ENCODE assay signal across 9 cellular contexts in genomic region chr1:20727746-20728316, GRCh38. TPM values are rescaled to one million over a fixed set of nuclear protein-coding genes. Genes with fewer than 3 reads are reported as not detected.
A peak's percentile ranks its signal among the peaks of the same experiment; 100 is the strongest.
DNase-seq lines count a peak whose midpoint lies in the region; ATAC-seq, FAIRE-seq and TF ChIP-seq lines count a peak whose summit lies in the region.
"Had no signal": no experiment of that assay in that cellular context is flagged by ENCODE, and none has a peak within 500 bp of the region (broad histone marks: within the 10 kb centered on the region; RNA-seq: fewer than 3 reads in every experiment).

No MANE protein-coding gene starts in this region.

- H3K4me1 ChIP-seq in H1 (replicated peaks in 1 of 4; ENCODE audit: control insufficient read depth in 3 of 4, insufficient read depth in 4 of 4, low read length in 3 of 4): peaks cover 0 to 43% (median 32%) of the 10 kb centered on the region in 4 experiments; a peak in 6 of 7 replicates

- peak overlapping the region; percentile 51 to 63 for H3K4me2 ChIP-seq in H1 (ENCODE audit: insufficient read depth in 1 of 2, low read depth in 2 of 2, low read length in 2 of 2)

- peak overlapping the region; percentile 98 for H4K91ac ChIP-seq in H1 (replicated peaks; ENCODE audit: insufficient read length, low read length)

- peak overlapping the region; percentile 56; the same call in 1 of the 2 replicates for H2AK5ac ChIP-seq in H1 (ENCODE audit: low read depth, low read length)

- TF ChIP-seq EP300 in H1 (IDR thresholded peaks at IDR 0.05; ENCODE audit: borderline replicate concordance in 1 of 2, low read depth in 2 of 2, low read length in 2 of 2): peak in 1 of 2 experiments; percentile 53; a peak in 1 of 3 replicates

- H3K9ac ChIP-seq in H1 (replicated peaks in 1 of 4; ENCODE audit: extremely low read depth in 1 of 4, low read depth in 3 of 4, low read length in 3 of 4): no peak overlapping the region

- H3K18ac ChIP-seq in H1 (ENCODE audit: extremely low read depth, low read length): peak overlapping the region; percentile 95

- peak overlapping the region in 1 of 4 experiments; percentile 34; a peak in 1 of 8 replicates for H3K4me3 ChIP-seq in H1 (ENCODE audit: extremely low read depth in 1 of 4, insufficient read depth in 2 of 4, low read depth in 3 of 4, low read length in 4 of 4)

- peak overlapping the region; percentile 78; the same call in 1 of the 2 replicates for H2BK5ac ChIP-seq in H1 (ENCODE audit: low read depth, low read length)

- peak overlapping the region; percentile 69 for H4K5ac ChIP-seq in H1 (ENCODE audit: insufficient read length, low read depth, low read length)

- H3K27me3 ChIP-seq in H1 (replicated peaks in 1 of 4; ENCODE audit: control insufficient read depth in 3 of 4, extremely low read depth in 1 of 4, insufficient read depth in 3 of 4, low read length in 3 of 4): peaks cover 2 to 19% (median 16%) of the 10 kb centered on the region in 4 experiments

- H3K79me2 ChIP-seq in H1 (ENCODE audit: control insufficient read depth in 1 of 2, insufficient read depth in 2 of 2, low read length in 2 of 2): no peaks in the 10 kb centered on the region; a peak in 1 of 4 replicates

- H2BK20ac ChIP-seq in H1 (ENCODE audit: low read length): peak overlapping the region; percentile 72; the same call in 1 of the 2 replicates

- peak in 2 of 3 experiments; percentile 44 to 59; a peak in 2 of 4 replicates for TF ChIP-seq CTCF in H1 (IDR thresholded peaks at IDR 0.05; ENCODE audit: control extremely low read depth in 1 of 3, insufficient read depth in 1 of 3, low read depth in 1 of 3, low read length in 3 of 3)

- H2BK12ac ChIP-seq in H1 (ENCODE audit: low read depth, low read length): peak overlapping the region; percentile 90; the same call in 1 of the 2 replicates

- POLR2A ChIA-PET in H1 (lab: Charles Lee; ENCODE audit: partially characterized antibody): interaction anchor here (0.7 to 7.8 kb wide), 6 partner anchors 12 to 68 kb away, joined by 3 to 68 read pairs (median 4); partner anchors contain the start of gene KIF17

- H2BK15ac ChIP-seq in H1 (ENCODE audit: low read length): peak overlapping the region; percentile 95; the same call in 1 of the 2 replicates

- peaks cover 1 to 3% of the 10 kb centered on the region in 2 experiments for H4K20me1 ChIP-seq in H1 (replicated peaks in 1 of 2; ENCODE audit: control insufficient read depth in 1 of 2, insufficient read depth in 2 of 2, low read length in 2 of 2)

- TF ChIP-seq RAD21 in H1 (IDR thresholded peaks at IDR 0.05 in 1 of 2, conservative IDR thresholded peaks at IDR 0.05 in 1 of 2; ENCODE audit: low read depth in 2 of 2, low read length in 2 of 2): peak; percentile 52 to 54

- H2AFZ ChIP-seq in H1 (ENCODE audit: low read length): no peak overlapping the region

- H3K9me3 ChIP-seq in H1 (ENCODE audit: insufficient read depth in 2 of 2, low read depth in 1 of 2, low read length in 1 of 2): no peaks in the 10 kb centered on the region

- H3K36me3 ChIP-seq in H1 (ENCODE audit: control insufficient read depth in 2 of 4, insufficient read depth in 4 of 4, low read length in 3 of 4): no peaks in the 10 kb centered on the region

- no peak overlapping the region for H3K14ac ChIP-seq in H1 (ENCODE audit: insufficient read length)

- no peak for FAIRE-seq in H1 (lab: Jason Lieb, UNC)

- H3K27ac ChIP-seq in H1 (ENCODE audit: low read depth, low read length): no peak overlapping the region

- ATAC-seq in HG03108 (IDR thresholded peaks at IDR 0.05; ENCODE audit: unreplicated experiment) (no peak), GM21390 (IDR thresholded peaks at IDR 0.05; ENCODE audit: unreplicated experiment) (no peak), GM21737 (IDR thresholded peaks at IDR 0.05; ENCODE audit: unreplicated experiment) (no peak)

- CTCF ChIA-PET in H1 (lab: Charles Lee; ENCODE audit: partially characterized antibody): interaction anchor here (0.7 to 8.9 kb wide), 9 partner anchors 10 to 179 kb away, joined by 3 to 82 read pairs (median 4); partner anchors contain the start of gene KIF17

- H3K79me1 ChIP-seq in H1 (ENCODE audit: low read depth, low read length): no peaks in the 10 kb centered on the region

- TF ChIP-seq POLR2A in H1 (IDR thresholded peaks at IDR 0.05; ENCODE audit: control extremely low read depth in 1 of 2, low read depth in 2 of 2, low read length in 2 of 2): no peak

- peaks cover 10% of the 10 kb centered on the region; the same call in 1 of the 2 replicates for H3K23me2 ChIP-seq in H1 (ENCODE audit: low read depth, low read length)

- intact Hi-C loops in posterior vena cava (cut with DNase I): no loop called here

- no peak overlapping the region for H3K23ac ChIP-seq in H1 (ENCODE audit: insufficient read length)

- peak overlapping the region; percentile 13 for H2BK120ac ChIP-seq in H1 (replicated peaks; ENCODE audit: low read depth, low read length)

- peak overlapping the region; percentile 75 for H3K4ac ChIP-seq in H1 (replicated peaks; ENCODE audit: insufficient read length, low read depth, low read length)

- WGBS in H1 (ENCODE audit: extremely low coverage in 1 of 2, insufficient coverage in 1 of 2, insufficient read length in 1 of 2, insufficient replicate concordance in 2 of 2, low coverage in 1 of 2, low lambda C conversion rate in 2 of 2, missing lambda C conversion rate in 1 of 2), 2 experiments: 52% methylated on average over 12 of the region's 13 CpGs; no CpG with 5 or more reads in 1 of the 2 experiments

- peak overlapping the region; percentile 78; the same call in 1 of the 2 replicates for H4K8ac ChIP-seq in H1 (ENCODE audit: extremely low read depth, insufficient read depth, low read length)

- H3K56ac ChIP-seq in H1 (replicated peaks; ENCODE audit: insufficient read length, low read depth, low read length): no peak overlapping the region

- DNase-seq in SIG-M5 treated with dmso at 0.1 percent for 504 hours (lab: John Stamatoyannopoulos, UW; ENCODE audit: unreplicated experiment) (peak; percentile 6), SIG-M5 (lab: John Stamatoyannopoulos, UW) (no peak), NCI-H146 (lab: John Stamatoyannopoulos, UW) (peak; percentile 65), H1 (ENCODE audit: low read depth in 1 of 2, low spot score in 2 of 2) (peak in 1 of 2 experiments; percentile 81), posterior vena cava (ENCODE audit: low spot score) (peak; percentile 57)
- DNase-seq: NCI-H1092 had no signal

TF ChIP-seq in H1, 55 proteins besides CTCF, POLR2A, EP300 and RAD21 (continues in another document):
- TF ChIP-seq EGR1 (IDR thresholded peaks at IDR 0.05; ENCODE audit: borderline replicate concordance, low read depth, low read length): 0 out of 2 replicates have a peak, but pooled peaks have one; percentile 26
- TF ChIP-seq KDM1A (IDR thresholded peaks at IDR 0.05; ENCODE audit: borderline replicate concordance, low read length): no peak
- no peak for TF ChIP-seq CTBP2 (IDR thresholded peaks at IDR 0.05; ENCODE audit: borderline replicate concordance, insufficient read depth, insufficient read length, low read length)
- TF ChIP-seq ZNF274 (IDR thresholded peaks at IDR 0.05; ENCODE audit: borderline replicate concordance, extremely low read depth, low read length): no peak
- TF ChIP-seq SIX5 (IDR thresholded peaks at IDR 0.05; ENCODE audit: low read depth, low read length): no peak
- TF ChIP-seq TEAD4 (IDR thresholded peaks at IDR 0.05; ENCODE audit: low read depth, low read length): no peak
- no peak for TF ChIP-seq HDAC2 (IDR thresholded peaks at IDR 0.05; ENCODE audit: borderline replicate concordance in 1 of 2, low read depth in 2 of 2, low read length in 2 of 2)
- peak; percentile 46 for TF ChIP-seq ASH2L (IDR thresholded peaks at IDR 0.05; ENCODE audit: low read length)
- TF ChIP-seq CEBPB (IDR thresholded peaks at IDR 0.05; ENCODE audit: low read depth, low read length): peak; percentile 38; the same call in 1 of the 2 replicates
- no peak for TF ChIP-seq CHD2 (IDR thresholded peaks at IDR 0.05; ENCODE audit: low read length)
- TF ChIP-seq TBP (IDR thresholded peaks at IDR 0.05; ENCODE audit: low read depth, low read length): no peak
- TF ChIP-seq NRF1 (IDR thresholded peaks at IDR 0.05; ENCODE audit: low read depth, low read length): peak; percentile 19; the same call in 1 of the 2 replicates

RNA-seq across cellular contexts. Expression of gene SH2D5, which starts 4.7 kb away (rescaled TPM):
- total RNA-seq in H1 (2021; fragmentation: NEBNext Ultra II Directional; extraction: Animal tissue kit (Norgen Biotek cat#: 25700)): 18.3 and 18.4 TPM in 2 replicates
- 13.2 and 16.7 TPM in 2 replicates for polyA plus RNA-seq in H1 (2011; rRNA removed)
- 18.1 TPM for polyA plus RNA-seq in H1 (2011; cell fraction: cytosol; rRNA removed)
- polyA plus RNA-seq in H1 (2011; cell fraction: nucleus; rRNA removed): 56.3 TPM
- 15.3 to 22.7 TPM (median 18.5 TPM) in 4 replicates for polyA plus RNA-seq in H1 (2012, experiment 1 of 2)
- polyA plus RNA-seq in H1 (2012, experiment 2 of 2): 13.8 TPM
- 8.4 TPM for polyA plus RNA-seq in H1 (2013, experiment 1 of 2)
- polyA plus RNA-seq in H1 (2013, experiment 2 of 2): 8.1 TPM
- polyA minus RNA-seq in H1 (2011; rRNA and poly(A)+ RNA removed): 6.4 and 7.4 TPM in 2 replicates
- polyA minus RNA-seq in H1 (2011; cell fraction: cytosol; rRNA and poly(A)+ RNA removed): 5.1 TPM
- polyA minus RNA-seq in H1 (2011; cell fraction: nucleus; rRNA and poly(A)+ RNA removed): 9.6 TPM
- total RNA-seq in posterior vena cava: 1 to 10 TPM in 1 of 2 donors, under 1 TPM in 1; 0.14 to 2.1 TPM

RNA-seq across cellular contexts. Expression of gene KIF17, which starts 10.0 kb away (rescaled TPM):
- total RNA-seq in H1 (2021; fragmentation: NEBNext Ultra II Directional; extraction: Animal tissue kit (Norgen Biotek cat#: 25700)): 9.9 and 10.4 TPM in 2 replicates
- polyA plus RNA-seq in H1 (2011; rRNA removed): 6.9 and 10.5 TPM in 2 replicates
- polyA plus RNA-seq in H1 (2011; cell fraction: cytosol; rRNA removed): 9.7 TPM
- 14.6 TPM for polyA plus RNA-seq in H1 (2011; cell fraction: nucleus; rRNA removed)
- 6.2 to 10.5 TPM (median 8.5 TPM) in 4 replicates for polyA plus RNA-seq in H1 (2012, experiment 1 of 2)
- 5.9 TPM for polyA plus RNA-seq in H1 (2012, experiment 2 of 2)
- polyA plus RNA-seq in H1 (2013, experiment 1 of 2): 7.4 TPM
- 6.7 TPM for polyA plus RNA-seq in H1 (2013, experiment 2 of 2)
- polyA minus RNA-seq in H1 (2011; rRNA and poly(A)+ RNA removed): 8.8 and 14.3 TPM in 2 replicates
- 10.8 TPM for polyA minus RNA-seq in H1 (2011; cell fraction: cytosol; rRNA and poly(A)+ RNA removed)
- polyA minus RNA-seq in H1 (2011; cell fraction: nucleus; rRNA and poly(A)+ RNA removed): 11.0 TPM
- 1 to 10 TPM; 2.9 to 3.2 TPM for total RNA-seq in posterior vena cava

RNA-seq across cellular contexts. Expression of gene HP1BP3, which starts 59.3 kb away (rescaled TPM):
- 121 and 125 TPM in 2 replicates for total RNA-seq in H1 (2021; fragmentation: NEBNext Ultra II Directional; extraction: Animal tissue kit (Norgen Biotek cat#: 25700))
- 47.4 and 47.6 TPM in 2 replicates for polyA plus RNA-seq in H1 (2011; rRNA removed)
- polyA plus RNA-seq in H1 (2011; cell fraction: cytosol; rRNA removed): 77.7 TPM
- polyA plus RNA-seq in H1 (2011; cell fraction: nucleus; rRNA removed): 62.1 TPM
- 73.1 to 95.8 TPM (median 92.7 TPM) in 4 replicates for polyA plus RNA-seq in H1 (2012, experiment 1 of 2)
- 13.5 TPM for polyA plus RNA-seq in H1 (2012, experiment 2 of 2)
- polyA plus RNA-seq in H1 (2013, experiment 1 of 2): 74.0 TPM
- 71.2 TPM for polyA plus RNA-seq in H1 (2013, experiment 2 of 2)
- 43.7 and 53.5 TPM in 2 replicates for polyA minus RNA-seq in H1 (2011; rRNA and poly(A)+ RNA removed)
- polyA minus RNA-seq in H1 (2011; cell fraction: cytosol; rRNA and poly(A)+ RNA removed): 42.9 TPM
- 113 TPM for polyA minus RNA-seq in H1 (2011; cell fraction: nucleus; rRNA and poly(A)+ RNA removed)
- total RNA-seq in posterior vena cava: 100 to 1,000 TPM; 149 to 164 TPM
